Comparison of ENCODE assay signal across 9 cellular contexts in the genomic region with DNA sequence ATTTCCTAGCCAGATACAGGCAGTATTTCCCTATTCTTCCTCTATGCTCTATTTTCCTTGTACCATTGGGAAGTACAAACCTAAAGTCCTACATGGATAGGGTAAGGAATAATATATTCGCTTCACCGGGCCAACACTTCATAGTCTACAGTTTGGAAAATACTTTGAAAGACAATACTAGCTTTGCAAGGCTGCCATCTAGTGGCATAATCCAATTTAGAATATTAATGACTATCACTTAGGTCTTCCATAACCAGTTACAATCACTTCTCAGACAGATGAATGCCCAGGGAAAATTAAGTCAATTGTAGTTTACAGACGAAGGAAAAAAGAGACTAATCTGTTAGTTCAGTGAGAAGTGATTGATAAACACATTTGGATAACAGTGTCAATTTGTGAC.
DNase-seq lines count a peak whose midpoint lies in the region; ATAC-seq and TF ChIP-seq lines count a peak whose summit lies in the region.
"Had no signal": no experiment of that assay in that cellular context is flagged by ENCODE, and none has a peak within 500 bp of the region (broad histone marks: within the 10 kb centered on the region; RNA-seq: fewer than 3 reads in every experiment).

No MANE protein-coding gene starts in this region.

- DNase-seq in NCI-H2171 treated with DMSO at 0.1 percent for 48 hours (lab: John Stamatoyannopoulos, UW) (peak; percentile 5), NCI-H2171 (lab: John Stamatoyannopoulos, UW) (no peak), SK-MEL-5 (ENCODE audit: low read depth, low spot score) (peak; percentile 56), glomerular endothelial cell (ENCODE audit: extremely low read depth, low read depth, low spot score) (peak; percentile 16), upper lobe of right lung (no peak)
- no peak for DNase-seq in CD8-positive, alpha-beta T cell

- peak; percentile 43 for TF ChIP-seq CTCF in upper lobe of right lung (IDR thresholded peaks at IDR 0.05)
- TF ChIP-seq CTCF in CD8-positive, alpha-beta T cell (IDR thresholded peaks at IDR 0.05), result no peak

- no peak overlapping the region for H3K4me3 ChIP-seq in upper lobe of right lung
- H3K4me3 ChIP-seq in CD8-positive, alpha-beta T cell (ENCODE audit: low read depth, low read length), result no peak overlapping the region
- H3K4me3 ChIP-seq: skin epidermis had no signal

- H3K4me1 ChIP-seq in upper lobe of right lung, result no peaks in the 10 kb centered on the region
- H3K4me1 ChIP-seq in CD8-positive, alpha-beta T cell (ENCODE audit: insufficient read depth, low read length), result no peaks in the 10 kb centered on the region

- CTCF ChIA-PET in CD8-positive, alpha-beta T cell (lab: Charles Lee), result interaction anchor here (0.6 kb wide), 1 partner anchor 15 kb away, joined by 3 read pairs; no protein-coding TSS in a partner anchor

- no peaks in the 10 kb centered on the region for H3K27me3 ChIP-seq in upper lobe of right lung
- no peaks in the 10 kb centered on the region for H3K27me3 ChIP-seq in CD8-positive, alpha-beta T cell (ENCODE audit: insufficient read depth, low read length)

- in situ Hi-C loops in SK-MEL-5 (cut with HindIII; ENCODE audit: low pct_unique_long_range_greater_than_20kb, low sequenced_read_pairs), result no loop called here

- no peaks in the 10 kb centered on the region for H3K36me3 ChIP-seq in upper lobe of right lung
- no peaks in the 10 kb centered on the region for H3K36me3 ChIP-seq in CD8-positive, alpha-beta T cell (ENCODE audit: insufficient read depth, low read length)

- H3K4me1 Mint-ChIP-seq in CD8-positive, alpha-beta T cell (ENCODE audit: low read depth), result no peaks in the 10 kb centered on the region

- no peaks in the 10 kb centered on the region for H3K36me3 Mint-ChIP-seq in CD8-positive, alpha-beta T cell

- H3K27ac Mint-ChIP-seq in CD8-positive, alpha-beta T cell, result no peak overlapping the region

- no peak overlapping the region for H3K4me3 Mint-ChIP-seq in CD8-positive, alpha-beta T cell

- POLR2A ChIA-PET in CD8-positive, alpha-beta T cell (lab: Charles Lee), result no interaction called here

- intact Hi-C loops in upper lobe of right lung (cut with DNase I), result no loop called here
- intact Hi-C loops in CD8-positive, alpha-beta T cell (cut with DNase I, micrococcal nuclease), result no loop called here

- no peak overlapping the region for H3K27ac ChIP-seq in upper lobe of right lung
- no peak overlapping the region for H3K27ac ChIP-seq in CD8-positive, alpha-beta T cell (ENCODE audit: low read depth, low read length)
- H3K27ac ChIP-seq: skin epidermis had no signal

- peak; percentile 71 for ATAC-seq in HG03097 (IDR thresholded peaks at IDR 0.05; ENCODE audit: low FRiP score, unreplicated experiment)
- peak; percentile 36 for ATAC-seq in upper lobe of right lung
- no peak for ATAC-seq in GM21515 (IDR thresholded peaks at IDR 0.05; ENCODE audit: unreplicated experiment)
- ATAC-seq in CD8-positive, alpha-beta T cell, result no peak

- H3K9me3 ChIP-seq in upper lobe of right lung, result no peaks in the 10 kb centered on the region
- no peaks in the 10 kb centered on the region for H3K9me3 ChIP-seq in CD8-positive, alpha-beta T cell (ENCODE audit: low read length)

- H3K27me3 Mint-ChIP-seq in CD8-positive, alpha-beta T cell (ENCODE audit: low read depth), result no peaks in the 10 kb centered on the region

- no peaks in the 10 kb centered on the region for H3K9me3 Mint-ChIP-seq in CD8-positive, alpha-beta T cell

Comparison
In these comparisons a context has a peak if more than half of its experiments do, and no peak if none do; other contexts are left out.
1. DNase-seq: peak in NCI-H2171 treated with DMSO at 0.1 percent for 48 hours (single experiment), SK-MEL-5 (single experiment) and glomerular endothelial cell (single experiment); none in NCI-H2171 (single experiment), upper lobe of right lung (single experiment) and CD8-positive, alpha-beta T cell (0 of 7).
2. ATAC-seq: peak in HG03097 (single experiment) and upper lobe of right lung (single experiment); none in GM21515 (single experiment) and CD8-positive, alpha-beta T cell (single experiment).